24 cellular contexts compared by ENCODE assay signal in genomic region chr1:208935517-208936187, GRCh38.
A peak's percentile ranks its signal among the peaks of the same experiment; 100 is the strongest.
DNase-seq lines count a peak whose midpoint lies in the region; ATAC-seq, FAIRE-seq and TF ChIP-seq lines count a peak whose summit lies in the region.
"Had no signal": no experiment of that assay in that cellular context is flagged by ENCODE, and none has a peak within 500 bp of the region (broad histone marks: within the 10 kb centered on the region; RNA-seq: fewer than 3 reads in every experiment).

No MANE protein-coding gene starts in this region.

- no peak overlapping the region for H3K4me3 Mint-ChIP-seq in neural progenitor cell
- H3K4me3 Mint-ChIP-seq: CD4-positive, alpha-beta T cell had no signal

- no peaks in the 10 kb centered on the region for H3K79me2 ChIP-seq in neural progenitor cell (ENCODE audit: low read depth)

- no peak overlapping the region for H3K4me2 ChIP-seq in neural progenitor cell
- H3K4me2 ChIP-seq: A549; BLaER1 treated with 17β-estradiol and CSF1 and Interleukin-3, amounts not matched to agents 10 nM and 100 nM had no signal

- H3F3A ChIP-seq in neural progenitor cell (ENCODE audit: low read depth): no peaks in the 10 kb centered on the region

- no peaks in the 10 kb centered on the region for H4K20me1 ChIP-seq in neural progenitor cell (ENCODE audit: low read depth)
- H4K20me1 ChIP-seq: BLaER1 treated with 17β-estradiol and CSF1 and Interleukin-3, amounts not matched to agents 10 nM and 100 nM had no signal

- ATAC-seq in RWPE2 (ENCODE audit: low read depth) (no peak), foreskin keratinocyte (no peak)
- ATAC-seq: A549, GM12878 had no signal

- H3K27me3 ChIP-seq in RWPE2 (ENCODE audit: insufficient read depth, poor library complexity, severe bottlenecking): no peaks in the 10 kb centered on the region
- H3K27me3 ChIP-seq in foreskin keratinocyte: no peaks in the 10 kb centered on the region
- H3K27me3 ChIP-seq in neural progenitor cell: no peaks in the 10 kb centered on the region
- H3K27me3 ChIP-seq: BLaER1 treated with 17β-estradiol and CSF1 and Interleukin-3, amounts not matched to agents 10 nM and 100 nM had no signal

- no peaks in the 10 kb centered on the region for H3K9me3 Mint-ChIP-seq in neural progenitor cell
- H3K9me3 Mint-ChIP-seq: CD4-positive, alpha-beta T cell had no signal

- no peak for FAIRE-seq in GM12892 (lab: Jason Lieb, UNC)
- FAIRE-seq: A549, D721Med, G401.6, GM12878, H54 had no signal

- TF ChIP-seq CTCF in RWPE2 (IDR thresholded peaks at IDR 0.05; ENCODE audit: poor library complexity, severe bottlenecking) (no peak), foreskin keratinocyte (conservative IDR thresholded peaks at IDR 0.05) (no peak), neural progenitor cell (IDR thresholded peaks at IDR 0.05) (no peak)

- H3K4me1 ChIP-seq in RWPE2 (ENCODE audit: insufficient read depth, poor library complexity, severe bottlenecking) (no peaks in the 10 kb centered on the region), foreskin keratinocyte (peaks cover 10% of the 10 kb centered on the region), neural progenitor cell (peaks cover 24% of the 10 kb centered on the region)
- H3K4me1 ChIP-seq: A549; BLaER1 treated with 17β-estradiol and CSF1 and Interleukin-3, amounts not matched to agents 10 nM and 100 nM had no signal

- H3K27ac Mint-ChIP-seq in neural progenitor cell: no peak overlapping the region
- H3K27ac Mint-ChIP-seq: CD4-positive, alpha-beta T cell had no signal

- H3K9ac ChIP-seq in neural progenitor cell: no peak overlapping the region
- H3K9ac ChIP-seq: BLaER1 treated with 17β-estradiol and CSF1 and Interleukin-3, amounts not matched to agents 10 nM and 100 nM had no signal

- DNase-seq in HT1080 (ENCODE audit: low read depth) (peak; percentile 18), RWPE2 (ENCODE audit: low spot score) (no peak), foreskin keratinocyte (no peak), superior temporal gyrus (ENCODE audit: extremely low spot score) (peak; percentile 11), NCI-H1105 (lab: John Stamatoyannopoulos, UW) (no peak), neural progenitor cell (ENCODE audit: low spot score) (no peak), GM12892 (ENCODE audit: insufficient read length) (no peak)
- DNase-seq: AML-193; CD4-positive, alpha-beta T cell; NCI-H1092; NCI-H1436 treated with DMSO at 0.1 percent for 48 hours; NCI-H187 treated with DMSO at 0.1 percent for 48 hours; NCI-H446; NCI-H524 treated with DMSO at 0.1 percent for 48 hours; NCI-H82; NK-92 treated with Interleukin-12 subunit alpha and Interleukin-12 subunit beta, amount 100 ng/mL, for 24 hours; SIG-M5 had no signal

- H3K9me3 ChIP-seq in RWPE2 (ENCODE audit: severe bottlenecking): no peaks in the 10 kb centered on the region
- H3K9me3 ChIP-seq in neural progenitor cell (ENCODE audit: low read depth): no peaks in the 10 kb centered on the region
- H3K9me3 ChIP-seq: A549; BLaER1 treated with 17β-estradiol and CSF1 and Interleukin-3, amounts not matched to agents 10 nM and 100 nM had no signal

- no peak overlapping the region for H2AFZ ChIP-seq in neural progenitor cell (replicated peaks)

- no peak for TF ChIP-seq POLR2A in GM12892 (IDR thresholded peaks at IDR 0.05; ENCODE audit: low read depth, low read length)

- H3K27me3 Mint-ChIP-seq in neural progenitor cell (ENCODE audit: insufficient read depth, low read depth): peaks cover 3% of the 10 kb centered on the region

- peak overlapping the region; percentile 17 for H3K27ac ChIP-seq in RWPE2 (ENCODE audit: poor library complexity, severe bottlenecking)
- peak overlapping the region; percentile 30 for H3K27ac ChIP-seq in foreskin keratinocyte
- no peak overlapping the region for H3K27ac ChIP-seq in neural progenitor cell
- H3K27ac ChIP-seq: A549; BLaER1 treated with 17β-estradiol and CSF1 and Interleukin-3, amounts not matched to agents 10 nM and 100 nM; HL-60 had no signal

- H3K4me3 ChIP-seq in RWPE2 (ENCODE audit: severe bottlenecking) (no peak overlapping the region), neural progenitor cell (no peak overlapping the region)
- H3K4me3 ChIP-seq: A549; BLaER1 treated with 17β-estradiol and CSF1 and Interleukin-3, amounts not matched to agents 10 nM and 100 nM; GM12878 had no signal

- H3K4me1 Mint-ChIP-seq in neural progenitor cell: peaks cover 10% of the 10 kb centered on the region

- no peaks in the 10 kb centered on the region for H3K36me3 Mint-ChIP-seq in neural progenitor cell

- H3K36me3 ChIP-seq in RWPE2 (ENCODE audit: low read depth) (no peaks in the 10 kb centered on the region), neural progenitor cell (no peaks in the 10 kb centered on the region)
- H3K36me3 ChIP-seq: BLaER1 treated with 17β-estradiol and CSF1 and Interleukin-3, amounts not matched to agents 10 nM and 100 nM had no signal

Comparison
In these comparisons a context has a peak if more than half of its experiments do, and no peak if none do; other contexts are left out.
1. DNase-seq: peak in HT1080 (single experiment) and superior temporal gyrus (single experiment); none in RWPE2 (single experiment), foreskin keratinocyte (0 of 2), NCI-H1105 (single experiment), neural progenitor cell (single experiment) and GM12892 (single experiment).